In genomic region chr12:124679533-124680371, GRCh38 we compare ENCODE assay signal across 11 cellular contexts.
DNase-seq lines count a peak whose midpoint lies in the region; ATAC-seq and TF ChIP-seq lines count a peak whose summit lies in the region.
"Had no signal": no experiment of that assay in that cellular context is flagged by ENCODE, and none has a peak within 500 bp of the region (broad histone marks: within the 10 kb centered on the region; RNA-seq: fewer than 3 reads in every experiment).

No MANE protein-coding gene starts in this region.

- peak overlapping the region in 1 of 3 experiments; percentile 38; a peak in 2 of 7 replicates for H3K27ac Mint-ChIP-seq in H9
- peak overlapping the region; percentile 73 for H3K27ac Mint-ChIP-seq in stimulated activated naive B cell treated with anti-CD40 and anti-IgM and Interleukin-4, amounts not matched to agents 10 μg/mL and 1 μg/mL and 100 μg/mL, for 72 hours
- no peak overlapping the region for H3K27ac Mint-ChIP-seq in activated T-helper 17 cell treated with anti-CD3 and anti-CD28 coated beads, Interleukin-2, amount 50 U/mL, for 72 hours
- H3K27ac Mint-ChIP-seq: T-helper 2 cell treated with Interferon-gamma antibody and Interleukin-4, amounts not matched to agents 5 μg/mL and 100 μg/mL, for 36 hours had no signal

- no peak overlapping the region for H3K4me3 ChIP-seq in ascending aorta

- H3K18ac ChIP-seq in H9 (ENCODE audit: insufficient read length, low read depth, low read length), result no peak overlapping the region

- no peak overlapping the region for H3K27ac ChIP-seq in H9 (ENCODE audit: insufficient read length, low read depth, low read length)
- H3K27ac ChIP-seq in ascending aorta, result peak overlapping the region; percentile 52 to 57

- H2BK20ac ChIP-seq in H9 (ENCODE audit: low read depth, low read length, poor library complexity, severe bottlenecking), result no peak overlapping the region

- H2AFZ ChIP-seq in H9 (ENCODE audit: low read length), result no peak overlapping the region

- H3T11ph ChIP-seq in H9 (ENCODE audit: low read length), result no peak overlapping the region

- H3K4me1 Mint-ChIP-seq in H9, result peaks cover 12 to 31% of the 10 kb centered on the region in 2 experiments
- peaks cover 49 to 61% of the 10 kb centered on the region in 2 donors for H3K4me1 Mint-ChIP-seq in stimulated activated naive B cell treated with anti-CD40 and anti-IgM and Interleukin-4, amounts not matched to agents 10 μg/mL and 1 μg/mL and 100 μg/mL, for 72 hours
- peaks cover 13% of the 10 kb centered on the region for H3K4me1 Mint-ChIP-seq in activated T-helper 17 cell treated with anti-CD3 and anti-CD28 coated beads, Interleukin-2, amount 50 U/mL, for 72 hours

- no peak overlapping the region for H3K23ac ChIP-seq in H9 (ENCODE audit: insufficient read length, low read depth, low read length)

- no peaks in the 10 kb centered on the region for H3K36me3 Mint-ChIP-seq in H9 (ENCODE audit: insufficient read depth in 1 of 3, low read depth in 3 of 3)
- H3K36me3 Mint-ChIP-seq in stimulated activated naive B cell treated with anti-CD40 and anti-IgM and Interleukin-4, amounts not matched to agents 10 μg/mL and 1 μg/mL and 100 μg/mL, for 72 hours, result peaks cover 0 to 4% of the 10 kb centered on the region in 2 donors
- no peaks in the 10 kb centered on the region for H3K36me3 Mint-ChIP-seq in activated T-helper 17 cell treated with anti-CD3 and anti-CD28 coated beads, Interleukin-2, amount 50 U/mL, for 72 hours (ENCODE audit: low read depth)

- H2BK120ac ChIP-seq in H9 (ENCODE audit: low read depth, low read length, poor library complexity, severe bottlenecking), result no peak overlapping the region

- H3K79me2 ChIP-seq in H9 (ENCODE audit: insufficient read depth, low read length), result no peaks in the 10 kb centered on the region

- H3K27me3 ChIP-seq in H9 (ENCODE audit: insufficient read depth, low read length), result no peaks in the 10 kb centered on the region
- no peaks in the 10 kb centered on the region for H3K27me3 ChIP-seq in ascending aorta

- H3K9me3 ChIP-seq in H9 (ENCODE audit: control insufficient read depth, low read depth, low read length) (no peaks in the 10 kb centered on the region), ascending aorta (no peaks in the 10 kb centered on the region)

- H3K4ac ChIP-seq in H9 (ENCODE audit: low read depth, low read length), result no peak overlapping the region

- no peak overlapping the region for H3K9ac ChIP-seq in H9 (ENCODE audit: extremely low read depth, insufficient read length, low read length)

- H3K4me1 ChIP-seq in H9 (ENCODE audit: insufficient read depth, low read length) (no peaks in the 10 kb centered on the region; the same call in 1 of the 2 replicates), ascending aorta (peaks cover 13 to 50% of the 10 kb centered on the region in 2 donors)

- H3K4me3 Mint-ChIP-seq in H9, result no peak overlapping the region
- no peak overlapping the region for H3K4me3 Mint-ChIP-seq in stimulated activated naive B cell treated with anti-CD40 and anti-IgM and Interleukin-4, amounts not matched to agents 10 μg/mL and 1 μg/mL and 100 μg/mL, for 72 hours
- H3K4me3 Mint-ChIP-seq in activated T-helper 17 cell treated with anti-CD3 and anti-CD28 coated beads, Interleukin-2, amount 50 U/mL, for 72 hours, result no peak overlapping the region
- H3K4me3 Mint-ChIP-seq: T-helper 2 cell treated with Interferon-gamma antibody and Interleukin-4, amounts not matched to agents 5 μg/mL and 100 μg/mL, for 36 hours had no signal

- H4K91ac ChIP-seq in H9 (ENCODE audit: insufficient read length, low read depth, low read length), result no peak overlapping the region

- no peaks in the 10 kb centered on the region for H4K20me1 ChIP-seq in H9 (ENCODE audit: control insufficient read depth, insufficient read depth, insufficient read length)

- no peak overlapping the region for H3K4me2 ChIP-seq in H9 (ENCODE audit: insufficient read depth, insufficient read length, low read length)

- intact Hi-C loops in ascending aorta (cut with DNase I), result loop anchor here (5.0 kb wide), 2 partner anchors 78 to 157 kb away; no protein-coding TSS in a partner anchor

- peak; percentile 84 for ATAC-seq in left lobe of liver
- no peak for ATAC-seq in stimulated activated naive B cell treated with anti-CD40 and anti-IgM and Interleukin-4, amounts not matched to agents 10 μg/mL and 1 μg/mL and 100 μg/mL, for 72 hours (replicated peaks)
- ATAC-seq in activated T-helper 17 cell treated with anti-CD3 and anti-CD28 coated beads, Interleukin-2, amount 50 U/mL, for 72 hours (replicated peaks), result no peak

- H3K56ac ChIP-seq in H9 (ENCODE audit: insufficient read length, low read depth, low read length), result no peak overlapping the region

- no peak overlapping the region for H2BK5ac ChIP-seq in H9 (ENCODE audit: insufficient read length, low read length)

- H3K14ac ChIP-seq in H9 (ENCODE audit: insufficient read depth, low read length), result peak overlapping the region; percentile 25; the same call in 1 of the 2 replicates

- H4K5ac ChIP-seq in H9 (ENCODE audit: insufficient read length, low read depth, low read length), result no peak overlapping the region

- peaks cover 0 to 2% of the 10 kb centered on the region in 2 experiments; a peak in 2 of 5 replicates for H3K9me3 Mint-ChIP-seq in H9
- H3K9me3 Mint-ChIP-seq in stimulated activated naive B cell treated with anti-CD40 and anti-IgM and Interleukin-4, amounts not matched to agents 10 μg/mL and 1 μg/mL and 100 μg/mL, for 72 hours, result peaks cover 0 to 4% of the 10 kb centered on the region in 2 donors
- no peaks in the 10 kb centered on the region for H3K9me3 Mint-ChIP-seq in activated T-helper 17 cell treated with anti-CD3 and anti-CD28 coated beads, Interleukin-2, amount 50 U/mL, for 72 hours
- H3K9me3 Mint-ChIP-seq: T-helper 2 cell treated with Interferon-gamma antibody and Interleukin-4, amounts not matched to agents 5 μg/mL and 100 μg/mL, for 36 hours had no signal

- H2BK15ac ChIP-seq in H9 (ENCODE audit: low read depth, low read length), result no peak overlapping the region

- DNase-seq in H9, result no peak
- DNase-seq in ascending aorta (ENCODE audit: low spot score in 2 of 2), result no peak
- peak; percentile 98 for DNase-seq in left lobe of liver (ENCODE audit: low spot score)
- no peak for DNase-seq in stimulated activated naive B cell treated with anti-CD40 and anti-IgM and Interleukin-4, amounts not matched to agents 10 μg/mL and 1 μg/mL and 100 μg/mL, for 72 hours
- DNase-seq in NCI-H345 (lab: John Stamatoyannopoulos, UW), result no peak
- DNase-seq in SHP77 (lab: John Stamatoyannopoulos, UW), result no peak
- DNase-seq in Kasumi-1 (lab: John Stamatoyannopoulos, UW), result no peak
- DNase-seq: activated T-cell treated with anti-CD3 and anti-CD28 coated beads, Interleukin-2, amount 50 U/mL, for 1 hour; NCI-H2081 treated with DMSO at 0.1 percent for 48 hours had no signal

- no peak for TF ChIP-seq CTCF in H9 (conservative IDR thresholded peaks at IDR 0.05)
- TF ChIP-seq CTCF in ascending aorta (IDR thresholded peaks at IDR 0.05), result no peak

- no peak overlapping the region for H2AK5ac ChIP-seq in H9 (ENCODE audit: insufficient read length, low read length)

- H3K79me1 ChIP-seq in H9 (ENCODE audit: insufficient read depth, low read depth, low read length, poor library complexity, severe bottlenecking), result no peaks in the 10 kb centered on the region

- no peaks in the 10 kb centered on the region for H3K23me2 ChIP-seq in H9 (ENCODE audit: insufficient read length, low read depth, low read length, poor library complexity, severe bottlenecking)

- H2BK12ac ChIP-seq in H9 (ENCODE audit: insufficient read length, low read depth, low read length), result no peak overlapping the region

- H4K8ac ChIP-seq in H9 (replicated peaks; ENCODE audit: insufficient read length, low read depth, low read length), result no peak overlapping the region

- no CpG with 5 or more reads among the region's 17 CpGs for WGBS in H9 (ENCODE audit: extremely low coverage, insufficient read length, low lambda C conversion rate)

- H3K36me3 ChIP-seq in ascending aorta, result no peaks in the 10 kb centered on the region

- H3K27me3 Mint-ChIP-seq in H9 (ENCODE audit: low read depth), result peaks cover 2% of the 10 kb centered on the region
- peaks cover 0 to 11% of the 10 kb centered on the region in 2 donors for H3K27me3 Mint-ChIP-seq in stimulated activated naive B cell treated with anti-CD40 and anti-IgM and Interleukin-4, amounts not matched to agents 10 μg/mL and 1 μg/mL and 100 μg/mL, for 72 hours
- H3K27me3 Mint-ChIP-seq in activated T-helper 17 cell treated with anti-CD3 and anti-CD28 coated beads, Interleukin-2, amount 50 U/mL, for 72 hours, result no peaks in the 10 kb centered on the region
